In genomic region chr22:39732625-39733024, GRCh38 we compare ENCODE assay signal across 11 cellular contexts.
"Had no signal": no experiment of that assay in that cellular context is flagged by ENCODE, and none has a peak within 500 bp of the region (broad histone marks: within the 10 kb centered on the region; RNA-seq: fewer than 3 reads in every experiment).

No MANE protein-coding gene starts in this region.

- H3K4me1 ChIP-seq: foreskin keratinocyte had no signal

- H3K27ac ChIP-seq: foreskin keratinocyte had no signal

- ATAC-seq: foreskin keratinocyte, sciatic nerve had no signal

- DNase-seq: dermis blood vessel endothelial cell; foreskin keratinocyte; head of caudate nucleus; hippocampal formation; naive B cell; stimulated activated CD4-positive, alpha-beta T cell treated with anti-CD3 and anti-CD28 coated beads, Interleukin-12 subunit alpha, Interleukin-12 subunit beta, amount 100 ng/mL, for 4 hours; stimulated activated naive CD4-positive, alpha-beta T cell treated with Interleukin-2 at 50 U/mL for 16 hours; trophoblast cell had no signal

- FAIRE-seq: colon, urothelium cell line had no signal
